9 cellular contexts compared by ENCODE assay signal in genomic region chr17:7014995-7015586, GRCh38. TPM values are rescaled to one million over a fixed set of nuclear protein-coding genes. Genes with fewer than 3 reads are reported as not detected.
DNase-seq lines count a peak whose midpoint lies in the region; ATAC-seq lines count a peak whose summit lies in the region.
"Had no signal": no experiment of that assay in that cellular context is flagged by ENCODE, and none has a peak within 500 bp of the region (broad histone marks: within the 10 kb centered on the region; RNA-seq: fewer than 3 reads in every experiment).

No MANE protein-coding gene starts in this region.

- H3K9me3 Mint-ChIP-seq in activated naive CD8-positive, alpha-beta T cell treated with anti-CD3 and anti-CD28 coated beads, Interleukin-2, amount 10 ng/mL, durations not matched to agents 7 days and 5 days, result no peaks in the 10 kb centered on the region

- H3K9ac ChIP-seq in SK-N-MC (ENCODE audit: insufficient read length), result peak overlapping the region; percentile 97

- intact Hi-C loops in posterior vena cava (cut with DNase I), result no loop called here

- peak; percentile 10 for ATAC-seq in GM18508 (IDR thresholded peaks at IDR 0.05; ENCODE audit: insufficient read depth, unreplicated experiment)
- peak; percentile 7 for ATAC-seq in HG02870 (IDR thresholded peaks at IDR 0.05; ENCODE audit: unreplicated experiment)
- ATAC-seq in activated naive CD8-positive, alpha-beta T cell treated with anti-CD3 and anti-CD28 coated beads, Interleukin-2, amount 10 ng/mL, durations not matched to agents 7 days and 5 days (ENCODE audit: low read depth), result peak; percentile 13

- POLR2A ChIA-PET in activated naive CD8-positive, alpha-beta T cell treated with anti-CD3 and anti-CD28 coated beads, Interleukin-2, amount 10 ng/mL, durations not matched to agents 7 days and 5 days (lab: Charles Lee), result interaction anchor here (0.6 to 4.4 kb wide), 8 partner anchors 8 to 373 kb away, joined by 3 to 41 read pairs (median 6); partner anchors contain the start of genes BCL6B and SLC16A13

- H3K4me3 Mint-ChIP-seq in activated naive CD8-positive, alpha-beta T cell treated with anti-CD3 and anti-CD28 coated beads, Interleukin-2, amount 10 ng/mL, durations not matched to agents 7 days and 5 days, result peak overlapping the region; percentile 93

- no peaks in the 10 kb centered on the region for H3K9me3 ChIP-seq in SK-N-MC (ENCODE audit: low read depth, low read length)

- no peak for DNase-seq in SK-N-MC (ENCODE audit: low read depth, low spot score)
- peak; percentile 75 for DNase-seq in activated naive CD8-positive, alpha-beta T cell treated with anti-CD3 and anti-CD28 coated beads, Interleukin-2, amount 10 ng/mL, durations not matched to agents 7 days and 5 days
- DNase-seq in iris pigment epithelial cell (ENCODE audit: low read depth), result peak; percentile 87
- peak; percentile 70 for DNase-seq in stimulated activated CD4-positive, alpha-beta T cell treated with anti-CD3 and anti-CD28 coated beads, Interleukin-4, amount 100 ng/mL, for 1 hour
- no peak for DNase-seq in posterior vena cava (ENCODE audit: low spot score)
- DNase-seq in SKM-1 treated with dmso at 0.1 percent for 144 hours (lab: John Stamatoyannopoulos, UW; ENCODE audit: unreplicated experiment), result no peak

- H3K36me3 ChIP-seq in SK-N-MC (ENCODE audit: insufficient read depth, low read length), result no peaks in the 10 kb centered on the region; the same call in 1 of the 2 replicates

- peak overlapping the region; percentile 69 for H3K27ac ChIP-seq in SK-N-MC

- no peaks in the 10 kb centered on the region for H3K27me3 Mint-ChIP-seq in activated naive CD8-positive, alpha-beta T cell treated with anti-CD3 and anti-CD28 coated beads, Interleukin-2, amount 10 ng/mL, durations not matched to agents 7 days and 5 days

- peak overlapping the region; percentile 97 for H3K27ac Mint-ChIP-seq in activated naive CD8-positive, alpha-beta T cell treated with anti-CD3 and anti-CD28 coated beads, Interleukin-2, amount 10 ng/mL, durations not matched to agents 7 days and 5 days

- peak overlapping the region; percentile 91 for H3K4me3 ChIP-seq in SK-N-MC

- peaks cover 56% of the 10 kb centered on the region for H3K4me1 Mint-ChIP-seq in activated naive CD8-positive, alpha-beta T cell treated with anti-CD3 and anti-CD28 coated beads, Interleukin-2, amount 10 ng/mL, durations not matched to agents 7 days and 5 days

- peaks cover 12% of the 10 kb centered on the region for H3K36me3 Mint-ChIP-seq in activated naive CD8-positive, alpha-beta T cell treated with anti-CD3 and anti-CD28 coated beads, Interleukin-2, amount 10 ng/mL, durations not matched to agents 7 days and 5 days

RNA-seq across cellular contexts. Expression of gene RNASEK, which starts 2.7 kb away (rescaled TPM):
- total RNA-seq in activated naive CD8-positive, alpha-beta T cell treated with anti-CD3 and anti-CD28 coated beads, Interleukin-2, amount 10 ng/mL, durations not matched to agents 7 days and 5 days, result 100 to 1,000 TPM; 114 to 128 TPM
- total RNA-seq in posterior vena cava, result 100 to 1,000 TPM; 153 to 154 TPM

RNA-seq across cellular contexts. Expression of gene BCL6B, which starts 7.8 kb away (rescaled TPM):
- under 1 TPM; 0.36 to 0.54 TPM for total RNA-seq in activated naive CD8-positive, alpha-beta T cell treated with anti-CD3 and anti-CD28 coated beads, Interleukin-2, amount 10 ng/mL, durations not matched to agents 7 days and 5 days
- 10 to 100 TPM; 21.2 to 29.7 TPM for total RNA-seq in posterior vena cava

RNA-seq across cellular contexts. Expression of gene ALOX12, which starts 19.2 kb away (rescaled TPM):
- not detected for total RNA-seq in activated naive CD8-positive, alpha-beta T cell treated with anti-CD3 and anti-CD28 coated beads, Interleukin-2, amount 10 ng/mL, durations not matched to agents 7 days and 5 days
- total RNA-seq in posterior vena cava, result under 1 TPM in 1 of 2 donors, not detected in 1; 0.14 TPM
- total RNA-seq: pulmonary artery endothelial cell had no signal

RNA-seq across cellular contexts. Expression of gene SLC16A13, which starts 20.7 kb away (rescaled TPM):
- total RNA-seq in activated naive CD8-positive, alpha-beta T cell treated with anti-CD3 and anti-CD28 coated beads, Interleukin-2, amount 10 ng/mL, durations not matched to agents 7 days and 5 days, result 10 to 100 TPM; 15.8 to 16.0 TPM
- total RNA-seq in posterior vena cava, result 1 to 10 TPM; 1.5 to 1.6 TPM

RNA-seq across cellular contexts. Expression of gene SLC16A11, which starts 28.8 kb away (rescaled TPM):
- total RNA-seq in activated naive CD8-positive, alpha-beta T cell treated with anti-CD3 and anti-CD28 coated beads, Interleukin-2, amount 10 ng/mL, durations not matched to agents 7 days and 5 days, result 1 to 10 TPM; 1.2 to 1.7 TPM
- total RNA-seq in posterior vena cava, result 1 to 10 TPM in 1 of 2 donors, under 1 TPM in 1; 0.52 to 1.3 TPM

Comparison
In these comparisons a context has a peak if more than half of its experiments do, and no peak if none do; other contexts are left out.
1. DNase-seq: peak in activated naive CD8-positive, alpha-beta T cell treated with anti-CD3 and anti-CD28 coated beads, Interleukin-2, amount 10 ng/mL, durations not matched to agents 7 days and 5 days (single experiment), iris pigment epithelial cell (single experiment) and stimulated activated CD4-positive, alpha-beta T cell treated with anti-CD3 and anti-CD28 coated beads, Interleukin-4, amount 100 ng/mL, for 1 hour (single experiment); none in SK-N-MC (single experiment), posterior vena cava (single experiment) and SKM-1 treated with dmso at 0.1 percent for 144 hours (single experiment).
2. RNA of gene BCL6B, which starts 7.8 kb away (total RNA-seq): 21.2 to 29.7 TPM in posterior vena cava; 0.36 to 0.54 TPM in activated naive CD8-positive, alpha-beta T cell treated with anti-CD3 and anti-CD28 coated beads, Interleukin-2, amount 10 ng/mL, durations not matched to agents 7 days and 5 days; every median in the first group is over 10 times any median in the second.
3. Peak in every context shown above with its lines, with median percentiles within 50 percentile points of each other: ATAC-seq.